1 cellular context compared by ENCODE assay signal in the genomic region with DNA sequence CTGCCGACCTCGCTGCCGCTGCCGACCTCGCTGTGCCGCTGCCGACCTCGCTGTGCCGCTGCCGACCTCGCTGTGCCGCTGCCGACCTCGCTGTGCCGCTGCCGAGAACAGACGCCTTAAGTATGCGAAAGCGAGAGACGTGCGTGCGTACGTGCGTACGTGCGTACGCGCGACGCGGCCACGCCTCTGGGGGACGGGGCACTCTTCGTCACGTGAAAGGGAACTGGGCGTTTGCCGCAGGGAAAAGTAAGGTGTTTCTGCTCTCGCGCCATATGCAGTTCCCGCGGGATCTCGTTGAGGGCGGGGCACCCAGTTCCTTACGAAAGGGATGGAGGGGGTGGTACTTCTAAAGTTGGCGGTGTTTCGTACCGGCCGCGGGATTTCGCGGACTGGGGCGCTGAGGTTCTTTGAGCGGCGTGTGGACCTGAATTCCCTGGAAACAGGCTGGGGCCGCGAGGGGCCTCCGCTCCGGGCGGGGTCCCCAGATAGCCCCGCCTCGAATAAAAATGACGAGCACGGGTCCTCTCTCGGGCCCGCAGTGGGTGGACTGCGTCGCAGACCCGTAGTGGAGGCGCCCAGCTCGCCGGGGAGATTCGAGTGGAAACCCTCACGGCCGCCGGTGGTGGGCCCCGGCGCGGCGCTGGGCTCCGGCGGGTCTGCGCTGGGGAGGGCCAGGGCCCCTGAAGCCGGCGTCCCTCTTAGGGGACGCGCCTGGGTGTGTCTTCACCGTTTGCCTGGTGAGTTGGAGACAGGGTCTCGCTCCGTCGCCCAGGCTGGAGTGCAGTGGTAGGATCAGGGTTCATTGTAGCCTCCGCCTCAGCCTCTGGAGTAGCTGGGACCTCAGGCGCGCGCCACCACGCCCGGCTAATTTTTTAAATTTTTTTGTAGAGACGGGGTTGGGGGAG.
A peak's percentile ranks its signal among the peaks of the same experiment; 100 is the strongest.
TF ChIP-seq lines count a peak whose summit lies in the region.

A gene (minus strand): TSS at position 94 of the 905 bp plus-strand sequence. CDS start 167 bp downstream, outside the sequence.

TF ChIP-seq in K562, 482 proteins besides CTCF, POLR2A, EP300 and RAD21 (continued from another document and continues in another):
- TF ChIP-seq, protein P1, sequence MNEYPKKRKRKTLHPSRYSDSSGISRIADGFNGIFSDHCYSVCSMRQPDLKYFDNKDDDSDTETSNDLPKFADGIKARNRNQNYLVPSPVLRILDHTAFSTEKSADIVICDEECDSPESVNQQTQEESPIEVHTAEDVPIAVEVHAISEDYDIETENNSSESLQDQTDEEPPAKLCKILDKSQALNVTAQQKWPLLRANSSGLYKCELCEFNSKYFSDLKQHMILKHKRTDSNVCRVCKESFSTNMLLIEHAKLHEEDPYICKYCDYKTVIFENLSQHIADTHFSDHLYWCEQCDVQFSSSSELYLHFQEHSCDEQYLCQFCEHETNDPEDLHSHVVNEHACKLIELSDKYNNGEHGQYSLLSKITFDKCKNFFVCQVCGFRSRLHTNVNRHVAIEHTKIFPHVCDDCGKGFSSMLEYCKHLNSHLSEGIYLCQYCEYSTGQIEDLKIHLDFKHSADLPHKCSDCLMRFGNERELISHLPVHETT (CRISPR knock-in tag; conservative IDR thresholded peaks at IDR 0.05 in 1 of 2, IDR thresholded peaks at IDR 0.05 in 1 of 2), result no peak
- no peak for TF ChIP-seq SMARCB1 (IDR thresholded peaks at IDR 0.05; ENCODE audit: insufficient read length, low read depth)
- no peak for TF ChIP-seq RBM39 (optimal IDR thresholded peaks at IDR 0.05; ENCODE audit: low read depth, low read length)
- peak; percentile 92 for TF ChIP-seq EGR1 (conservative IDR thresholded peaks at IDR 0.05)
- peak; percentile 57; the same call in 1 of the 2 replicates for TF ChIP-seq TAF7 (tag; IDR thresholded peaks at IDR 0.05)
- TF ChIP-seq ZC3H4 (CRISPR knock-in tag; IDR thresholded peaks at IDR 0.05; ENCODE audit: borderline replicate concordance), result no peak; the same call in 1 of the 2 replicates
- peak; percentile 62 for TF ChIP-seq POLR2AphosphoS5 (IDR thresholded peaks at IDR 0.05; ENCODE audit: control insufficient read depth, insufficient read depth, low read depth, low read length)
- peak; percentile 25 for TF ChIP-seq RBBP5 (IDR thresholded peaks at IDR 0.05; ENCODE audit: borderline replicate concordance, insufficient read depth, low read length, poor library complexity, severe bottlenecking)
- peak; percentile 96 for TF ChIP-seq POLR2H (tag; IDR thresholded peaks at IDR 0.05; ENCODE audit: low read depth)
- TF ChIP-seq ZNF174 (CRISPR knock-in tag; IDR thresholded peaks at IDR 0.05), result no peak
- TF ChIP-seq NCOA1 (IDR thresholded peaks at IDR 0.05; ENCODE audit: low read depth), result no peak
- TF ChIP-seq RFX1 (IDR thresholded peaks at IDR 0.05), result no peak
- TF ChIP-seq, protein P2, sequence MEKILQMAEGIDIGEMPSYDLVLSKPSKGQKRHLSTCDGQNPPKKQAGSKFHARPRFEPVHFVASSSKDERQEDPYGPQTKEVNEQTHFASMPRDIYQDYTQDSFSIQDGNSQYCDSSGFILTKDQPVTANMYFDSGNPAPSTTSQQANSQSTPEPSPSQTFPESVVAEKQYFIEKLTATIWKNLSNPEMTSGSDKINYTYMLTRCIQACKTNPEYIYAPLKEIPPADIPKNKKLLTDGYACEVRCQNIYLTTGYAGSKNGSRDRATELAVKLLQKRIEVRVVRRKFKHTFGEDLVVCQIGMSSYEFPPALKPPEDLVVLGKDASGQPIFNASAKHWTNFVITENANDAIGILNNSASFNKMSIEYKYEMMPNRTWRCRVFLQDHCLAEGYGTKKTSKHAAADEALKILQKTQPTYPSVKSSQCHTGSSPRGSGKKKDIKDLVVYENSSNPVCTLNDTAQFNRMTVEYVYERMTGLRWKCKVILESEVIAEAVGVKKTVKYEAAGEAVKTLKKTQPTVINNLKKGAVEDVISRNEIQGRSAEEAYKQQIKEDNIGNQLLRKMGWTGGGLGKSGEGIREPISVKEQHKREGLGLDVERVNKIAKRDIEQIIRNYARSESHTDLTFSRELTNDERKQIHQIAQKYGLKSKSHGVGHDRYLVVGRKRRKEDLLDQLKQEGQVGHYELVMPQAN (IDR thresholded peaks at IDR 0.05; ENCODE audit: borderline replicate concordance), result peak; percentile 36; the same call in 1 of the 2 replicates
- TF ChIP-seq JUN (IDR thresholded peaks at IDR 0.05; ENCODE audit: borderline replicate concordance, low read depth, low read length), result peak; percentile 57; the same call in 1 of the 2 replicates
- no peak for TF ChIP-seq JUN (CRISPR knock-in tag; IDR thresholded peaks at IDR 0.05; ENCODE audit: borderline replicate concordance)
- TF ChIP-seq PHF8 (IDR thresholded peaks at IDR 0.05; ENCODE audit: borderline replicate concordance, low read length), result peak; percentile 96
- peak; percentile 89 for TF ChIP-seq KDM5B (IDR thresholded peaks at IDR 0.05; ENCODE audit: insufficient replicate concordance, low read depth, low read length)
- peak; percentile 83 for TF ChIP-seq ATF7 (IDR thresholded peaks at IDR 0.05)
- no peak for TF ChIP-seq ZNF12 (CRISPR knock-in tag; IDR thresholded peaks at IDR 0.05)
- TF ChIP-seq FOXP1 (CRISPR knock-in tag; IDR thresholded peaks at IDR 0.05), result peak; percentile 86; the same call in 1 of the 2 replicates
- TF ChIP-seq TEAD1 (CRISPR knock-in tag; IDR thresholded peaks at IDR 0.05), result peak in 1 of 2 experiments; percentile 87; a peak in 1 of 4 replicates
- peak; percentile 72 for TF ChIP-seq TAF9B (IDR thresholded peaks at IDR 0.05; ENCODE audit: partially characterized antibody)
- TF ChIP-seq PHF20 (IDR thresholded peaks at IDR 0.05; ENCODE audit: partially characterized antibody), result peak; percentile 13
- TF ChIP-seq NEUROD1 (IDR thresholded peaks at IDR 0.05; ENCODE audit: borderline replicate concordance, low read depth, low read length, partially characterized antibody), result peak; percentile 22
- TF ChIP-seq FOXK2 (conservative IDR thresholded peaks at IDR 0.05 in 1 of 2, IDR thresholded peaks at IDR 0.05 in 1 of 2; ENCODE audit: low read depth in 2 of 2), result peak; percentile 64 to 76
- peak; percentile 5 to 76; a peak in 2 of 4 replicates for TF ChIP-seq SIN3A (IDR thresholded peaks at IDR 0.05; ENCODE audit: borderline replicate concordance in 2 of 2, control insufficient read depth in 1 of 2, low read depth in 2 of 2, low read length in 2 of 2)
- TF ChIP-seq, protein P3, sequence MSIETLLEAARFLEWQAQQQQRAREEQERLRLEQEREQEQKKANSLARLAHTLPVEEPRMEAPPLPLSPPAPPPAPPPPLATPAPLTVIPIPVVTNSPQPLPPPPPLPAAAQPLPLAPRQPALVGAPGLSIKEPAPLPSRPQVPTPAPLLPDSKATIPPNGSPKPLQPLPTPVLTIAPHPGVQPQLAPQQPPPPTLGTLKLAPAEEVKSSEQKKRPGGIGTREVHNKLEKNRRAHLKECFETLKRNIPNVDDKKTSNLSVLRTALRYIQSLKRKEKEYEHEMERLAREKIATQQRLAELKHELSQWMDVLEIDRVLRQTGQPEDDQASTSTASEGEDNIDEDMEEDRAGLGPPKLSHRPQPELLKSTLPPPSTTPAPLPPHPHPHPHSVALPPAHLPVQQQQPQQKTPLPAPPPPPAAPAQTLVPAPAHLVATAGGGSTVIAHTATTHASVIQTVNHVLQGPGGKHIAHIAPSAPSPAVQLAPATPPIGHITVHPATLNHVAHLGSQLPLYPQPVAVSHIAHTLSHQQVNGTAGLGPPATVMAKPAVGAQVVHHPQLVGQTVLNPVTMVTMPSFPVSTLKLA (conservative IDR thresholded peaks at IDR 0.05), result peak; percentile 73 to 83
- TF ChIP-seq, protein P4, sequence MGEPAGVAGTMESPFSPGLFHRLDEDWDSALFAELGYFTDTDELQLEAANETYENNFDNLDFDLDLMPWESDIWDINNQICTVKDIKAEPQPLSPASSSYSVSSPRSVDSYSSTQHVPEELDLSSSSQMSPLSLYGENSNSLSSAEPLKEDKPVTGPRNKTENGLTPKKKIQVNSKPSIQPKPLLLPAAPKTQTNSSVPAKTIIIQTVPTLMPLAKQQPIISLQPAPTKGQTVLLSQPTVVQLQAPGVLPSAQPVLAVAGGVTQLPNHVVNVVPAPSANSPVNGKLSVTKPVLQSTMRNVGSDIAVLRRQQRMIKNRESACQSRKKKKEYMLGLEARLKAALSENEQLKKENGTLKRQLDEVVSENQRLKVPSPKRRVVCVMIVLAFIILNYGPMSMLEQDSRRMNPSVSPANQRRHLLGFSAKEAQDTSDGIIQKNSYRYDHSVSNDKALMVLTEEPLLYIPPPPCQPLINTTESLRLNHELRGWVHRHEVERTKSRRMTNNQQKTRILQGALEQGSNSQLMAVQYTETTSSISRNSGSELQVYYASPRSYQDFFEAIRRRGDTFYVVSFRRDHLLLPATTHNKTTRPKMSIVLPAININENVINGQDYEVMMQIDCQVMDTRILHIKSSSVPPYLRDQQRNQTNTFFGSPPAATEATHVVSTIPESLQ (CRISPR knock-in tag; IDR thresholded peaks at IDR 0.05), result peak; percentile 64; the same call in 1 of the 2 replicates
- TF ChIP-seq NCOA2 (IDR thresholded peaks at IDR 0.05; ENCODE audit: partially characterized antibody in 2 of 2), result no peak
- TF ChIP-seq, protein P5, sequence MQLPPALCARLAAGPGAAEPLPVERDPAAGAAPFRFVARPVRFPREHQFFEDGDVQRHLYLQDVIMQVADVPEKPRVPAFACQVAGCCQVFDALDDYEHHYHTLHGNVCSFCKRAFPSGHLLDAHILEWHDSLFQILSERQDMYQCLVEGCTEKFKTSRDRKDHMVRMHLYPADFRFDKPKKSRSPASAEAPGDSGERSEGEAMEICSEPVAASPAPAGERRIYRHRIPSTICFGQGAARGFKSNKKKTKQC (CRISPR knock-in tag; IDR thresholded peaks at IDR 0.05), result no peak; the same call in 1 of the 2 replicates
- TF ChIP-seq, protein P6, sequence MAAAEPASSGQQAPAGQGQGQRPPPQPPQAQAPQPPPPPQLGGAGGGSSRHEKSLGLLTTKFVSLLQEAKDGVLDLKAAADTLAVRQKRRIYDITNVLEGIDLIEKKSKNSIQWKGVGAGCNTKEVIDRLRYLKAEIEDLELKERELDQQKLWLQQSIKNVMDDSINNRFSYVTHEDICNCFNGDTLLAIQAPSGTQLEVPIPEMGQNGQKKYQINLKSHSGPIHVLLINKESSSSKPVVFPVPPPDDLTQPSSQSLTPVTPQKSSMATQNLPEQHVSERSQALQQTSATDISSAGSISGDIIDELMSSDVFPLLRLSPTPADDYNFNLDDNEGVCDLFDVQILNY (CRISPR knock-in tag; IDR thresholded peaks at IDR 0.05), result no peak
- TF ChIP-seq KLF13 (tag; IDR thresholded peaks at IDR 0.05; ENCODE audit: borderline replicate concordance, low read depth), result peak; percentile 83
- TF ChIP-seq, protein P7, sequence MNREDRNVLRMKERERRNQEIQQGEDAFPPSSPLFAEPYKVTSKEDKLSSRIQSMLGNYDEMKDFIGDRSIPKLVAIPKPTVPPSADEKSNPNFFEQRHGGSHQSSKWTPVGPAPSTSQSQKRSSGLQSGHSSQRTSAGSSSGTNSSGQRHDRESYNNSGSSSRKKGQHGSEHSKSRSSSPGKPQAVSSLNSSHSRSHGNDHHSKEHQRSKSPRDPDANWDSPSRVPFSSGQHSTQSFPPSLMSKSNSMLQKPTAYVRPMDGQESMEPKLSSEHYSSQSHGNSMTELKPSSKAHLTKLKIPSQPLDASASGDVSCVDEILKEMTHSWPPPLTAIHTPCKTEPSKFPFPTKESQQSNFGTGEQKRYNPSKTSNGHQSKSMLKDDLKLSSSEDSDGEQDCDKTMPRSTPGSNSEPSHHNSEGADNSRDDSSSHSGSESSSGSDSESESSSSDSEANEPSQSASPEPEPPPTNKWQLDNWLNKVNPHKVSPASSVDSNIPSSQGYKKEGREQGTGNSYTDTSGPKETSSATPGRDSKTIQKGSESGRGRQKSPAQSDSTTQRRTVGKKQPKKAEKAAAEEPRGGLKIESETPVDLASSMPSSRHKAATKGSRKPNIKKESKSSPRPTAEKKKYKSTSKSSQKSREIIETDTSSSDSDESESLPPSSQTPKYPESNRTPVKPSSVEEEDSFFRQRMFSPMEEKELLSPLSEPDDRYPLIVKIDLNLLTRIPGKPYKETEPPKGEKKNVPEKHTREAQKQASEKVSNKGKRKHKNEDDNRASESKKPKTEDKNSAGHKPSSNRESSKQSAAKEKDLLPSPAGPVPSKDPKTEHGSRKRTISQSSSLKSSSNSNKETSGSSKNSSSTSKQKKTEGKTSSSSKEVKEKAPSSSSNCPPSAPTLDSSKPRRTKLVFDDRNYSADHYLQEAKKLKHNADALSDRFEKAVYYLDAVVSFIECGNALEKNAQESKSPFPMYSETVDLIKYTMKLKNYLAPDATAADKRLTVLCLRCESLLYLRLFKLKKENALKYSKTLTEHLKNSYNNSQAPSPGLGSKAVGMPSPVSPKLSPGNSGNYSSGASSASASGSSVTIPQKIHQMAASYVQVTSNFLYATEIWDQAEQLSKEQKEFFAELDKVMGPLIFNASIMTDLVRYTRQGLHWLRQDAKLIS (CRISPR knock-in tag; IDR thresholded peaks at IDR 0.05), result 0 out of 2 replicates have a peak, but pooled peaks have one; percentile 23
- peak; percentile 99 for TF ChIP-seq BHLHE40 (IDR thresholded peaks at IDR 0.05; ENCODE audit: low read length)
- peak; percentile 79 for TF ChIP-seq ZFX (CRISPR knock-in tag; IDR thresholded peaks at IDR 0.05)
